10 cellular contexts compared by ENCODE assay signal in genomic region chr3:127938800-127939199, GRCh38. TPM values are rescaled to one million over a fixed set of nuclear protein-coding genes. Genes with fewer than 3 reads are reported as not detected.
"Had no signal": no experiment of that assay in that cellular context is flagged by ENCODE, and none has a peak within 500 bp of the region (broad histone marks: within the 10 kb centered on the region; RNA-seq: fewer than 3 reads in every experiment).

No MANE protein-coding gene starts in this region.

- H3K36me3 ChIP-seq: HAP-1 had no signal

- H2AFZ ChIP-seq: GM23338 had no signal

- FAIRE-seq: H1, H54 had no signal

- H3K4me3 ChIP-seq: GM23338, HAP-1 had no signal

- H3K27ac ChIP-seq: HL-60 had no signal

- DNase-seq: HFFc6, IMR-90, KBM-7 had no signal

- H3K9me3 ChIP-seq: HAP-1 had no signal

- H3K4me1 ChIP-seq: HAP-1 had no signal

- H3K4me2 ChIP-seq: GM23338 had no signal

- ATAC-seq: GM23338, HCT116 had no signal

RNA-seq across cellular contexts. Expression of gene KBTBD12, which starts 23.8 kb away (rescaled TPM):
- total RNA-seq: HFFc6, HT1080, IMR-90 had no signal
- polyA plus RNA-seq: IMR-90 had no signal
